In genomic region chr9:36489453-36489852, GRCh38 we compare ENCODE assay signal across 19 cellular contexts.
DNase-seq lines count a peak whose midpoint lies in the region; ATAC-seq and TF ChIP-seq lines count a peak whose summit lies in the region.
"Had no signal": no experiment of that assay in that cellular context is flagged by ENCODE, and none has a peak within 500 bp of the region (broad histone marks: within the 10 kb centered on the region; RNA-seq: fewer than 3 reads in every experiment).

No MANE protein-coding gene starts in this region.

- dilution Hi-C loops in mammary epithelial cell (cut with HindIII; ENCODE audit: low sequenced_read_pairs): no loop called here

- POLR2A ChIA-PET in activated CD8-positive, alpha-beta T cell treated with anti-CD3 and anti-CD28 coated beads, Interleukin-2, amount 10 ng/mL, durations not matched to agents 7 days and 5 days (lab: Charles Lee): interaction anchor here (2.0 kb wide), 1 partner anchor 90 kb away, joined by 11 read pairs; the partner anchor contains the start of gene RNF38

- H3K4me1 ChIP-seq in breast epithelium (peaks cover 0 to 4% of the 10 kb centered on the region in 2 donors), mammary epithelial cell (ENCODE audit: insufficient read depth, low read length) (peaks cover 18% of the 10 kb centered on the region), uterus (no peaks in the 10 kb centered on the region)

- ATAC-seq in activated CD8-positive, alpha-beta T cell treated with anti-CD3 and anti-CD28 coated beads, Interleukin-2, amount 10 ng/mL, durations not matched to agents 7 days and 5 days: no peak
- no peak for ATAC-seq in memory B cell (ENCODE audit: low read depth)
- ATAC-seq: HCT116, left ventricle myocardium superior, sciatic nerve, SK-N-SH treated with all-trans-retinoic acid at 6 μM for 48 hours had no signal

- H3K27ac Mint-ChIP-seq in activated CD8-positive, alpha-beta T cell treated with anti-CD3 and anti-CD28 coated beads, Interleukin-2, amount 10 ng/mL, durations not matched to agents 7 days and 5 days: peak overlapping the region; percentile 51
- peak overlapping the region; percentile 97 for H3K27ac Mint-ChIP-seq in memory B cell

- no peak overlapping the region for H3K9ac ChIP-seq in mammary epithelial cell (ENCODE audit: insufficient read depth, low read length)

- H3K27me3 Mint-ChIP-seq in activated CD8-positive, alpha-beta T cell treated with anti-CD3 and anti-CD28 coated beads, Interleukin-2, amount 10 ng/mL, durations not matched to agents 7 days and 5 days (ENCODE audit: low read depth): no peaks in the 10 kb centered on the region
- no peaks in the 10 kb centered on the region for H3K27me3 Mint-ChIP-seq in memory B cell

- TF ChIP-seq CTCF in breast epithelium (IDR thresholded peaks at IDR 0.05) (no peak), mammary epithelial cell (conservative IDR thresholded peaks at IDR 0.05 in 1 of 2, IDR thresholded peaks at IDR 0.05 in 1 of 2; ENCODE audit: extremely low read depth in 1 of 2, insufficient read depth in 1 of 2, low read depth in 1 of 2, low read length in 2 of 2) (no peak), uterus (IDR thresholded peaks at IDR 0.05) (no peak)

- no peaks in the 10 kb centered on the region for H3K9me3 ChIP-seq in breast epithelium
- H3K9me3 ChIP-seq in mammary epithelial cell (replicated peaks; ENCODE audit: insufficient read depth, low read length): no peaks in the 10 kb centered on the region
- no peaks in the 10 kb centered on the region for H3K9me3 ChIP-seq in uterus
- H3K9me3 ChIP-seq: ascending aorta had no signal

- CTCF ChIA-PET in mammary epithelial cell (lab: Charles Lee; ENCODE audit: low non-redundant PET): no interaction called here
- CTCF ChIA-PET in activated CD8-positive, alpha-beta T cell treated with anti-CD3 and anti-CD28 coated beads, Interleukin-2, amount 10 ng/mL, durations not matched to agents 7 days and 5 days (lab: Charles Lee): interaction anchor here (5.2 kb wide), 1 partner anchor 82 kb away, joined by 35 read pairs; no protein-coding TSS in a partner anchor

- H3K79me2 ChIP-seq in mammary epithelial cell (ENCODE audit: insufficient read depth, low read length): peaks cover 24% of the 10 kb centered on the region

- no peak overlapping the region for H2AFZ ChIP-seq in mammary epithelial cell (ENCODE audit: low read depth, low read length)

- TF ChIP-seq POLR2A in breast epithelium (IDR thresholded peaks at IDR 0.05) (no peak), uterus (IDR thresholded peaks at IDR 0.05) (no peak)

- DNase-seq in breast epithelium (ENCODE audit: low spot score in 2 of 2) (no peak), mammary epithelial cell (no peak), memory B cell (ENCODE audit: low spot score in 2 of 2) (no peak), uterus (no peak), NCI-H1930 (lab: John Stamatoyannopoulos, UW) (no peak), AML-193 (lab: John Stamatoyannopoulos, UW) (no peak)
- no peak for DNase-seq in activated CD8-positive, alpha-beta T cell treated with anti-CD3 and anti-CD28 coated beads, Interleukin-2, amount 10 ng/mL, durations not matched to agents 7 days and 5 days
- no peak for DNase-seq in stimulated activated CD4-positive, alpha-beta T cell treated with anti-CD3 and anti-CD28 coated beads, Interleukin-4, amount 100 ng/mL, for 4 hours
- DNase-seq: DMS79; dorsolateral prefrontal cortex; left ventricle myocardium superior; NCI-H1694 treated with DMSO at 0.1 percent for 48 hours; NCI-H510A treated with DMSO at 0.1 percent for 48 hours; stimulated activated CD4-positive, alpha-beta T cell treated with anti-CD3 and anti-CD28 coated beads, Interleukin-4, amount 100 ng/mL, for 24 hours had no signal

- no peaks in the 10 kb centered on the region for H3K9me3 Mint-ChIP-seq in activated CD8-positive, alpha-beta T cell treated with anti-CD3 and anti-CD28 coated beads, Interleukin-2, amount 10 ng/mL, durations not matched to agents 7 days and 5 days (ENCODE audit: insufficient read depth)
- H3K9me3 Mint-ChIP-seq in memory B cell: no peaks in the 10 kb centered on the region

- in situ Hi-C loops in mammary epithelial cell (cut with MboI; ENCODE audit: low sequenced_read_pairs in 2 of 2): no loop called here

- no peaks in the 10 kb centered on the region for H3K36me3 ChIP-seq in breast epithelium
- H3K36me3 ChIP-seq in mammary epithelial cell (ENCODE audit: insufficient read depth, low read length): no peaks in the 10 kb centered on the region
- H3K36me3 ChIP-seq in uterus: no peaks in the 10 kb centered on the region
- H3K36me3 ChIP-seq: ascending aorta had no signal

- H3K36me3 Mint-ChIP-seq in activated CD8-positive, alpha-beta T cell treated with anti-CD3 and anti-CD28 coated beads, Interleukin-2, amount 10 ng/mL, durations not matched to agents 7 days and 5 days (ENCODE audit: low read depth): peaks cover 2% of the 10 kb centered on the region
- H3K36me3 Mint-ChIP-seq in memory B cell: no peaks in the 10 kb centered on the region

- WGBS in mammary epithelial cell (ENCODE audit: low coverage, missing lambda C conversion rate): over 99% methylated on average over 8 of the region's 8 CpGs

- no peaks in the 10 kb centered on the region for H4K20me1 ChIP-seq in mammary epithelial cell (ENCODE audit: insufficient read depth, low read length)

- H3K4me1 Mint-ChIP-seq in activated CD8-positive, alpha-beta T cell treated with anti-CD3 and anti-CD28 coated beads, Interleukin-2, amount 10 ng/mL, durations not matched to agents 7 days and 5 days (ENCODE audit: low read depth): peaks cover 62% of the 10 kb centered on the region
- peaks cover 39% of the 10 kb centered on the region for H3K4me1 Mint-ChIP-seq in memory B cell

- no peaks in the 10 kb centered on the region for H3K27me3 ChIP-seq in breast epithelium
- H3K27me3 ChIP-seq in mammary epithelial cell (ENCODE audit: insufficient read depth, low read length): no peaks in the 10 kb centered on the region
- no peaks in the 10 kb centered on the region for H3K27me3 ChIP-seq in uterus
- H3K27me3 ChIP-seq: ascending aorta, dorsolateral prefrontal cortex had no signal

- no TSS peak for BruUV-seq in mammary epithelial cell (replicated peaks; lab: Mats Ljungman, UMichigan)

- H3K27ac ChIP-seq in breast epithelium (peak overlapping the region; percentile 89 to 90), mammary epithelial cell (ENCODE audit: insufficient read depth, low read depth, low read length) (no peak overlapping the region), uterus (peak overlapping the region; percentile 92 to 93)
- H3K27ac ChIP-seq: VCaP had no signal

- H3K4me3 ChIP-seq in breast epithelium (no peak overlapping the region), mammary epithelial cell (replicated peaks in 1 of 3; ENCODE audit: insufficient read depth in 1 of 3, low read depth in 2 of 3, low read length in 3 of 3) (no peak overlapping the region), uterus (no peak overlapping the region)
- H3K4me3 ChIP-seq: ascending aorta had no signal

- peak overlapping the region; percentile 96 for H3K4me3 Mint-ChIP-seq in activated CD8-positive, alpha-beta T cell treated with anti-CD3 and anti-CD28 coated beads, Interleukin-2, amount 10 ng/mL, durations not matched to agents 7 days and 5 days
- no peak overlapping the region for H3K4me3 Mint-ChIP-seq in memory B cell

- intact Hi-C loops in breast epithelium (cut with DNase I; ENCODE audit: low total_unique reads) (no loop called here), mammary epithelial cell (cut with micrococcal nuclease) (loop anchor here (5.0 kb wide), 1 partner anchor 68 kb away; no protein-coding TSS in a partner anchor), uterus (cut with DNase I; ENCODE audit: low total_unique reads) (no loop called here)

- H3K4me2 ChIP-seq in mammary epithelial cell (ENCODE audit: insufficient read depth, low read depth, low read length): no peak overlapping the region
